1 cellular context compared by ENCODE assay signal in genomic region chr4:100736651-100737450, GRCh38.
TF ChIP-seq lines count a peak whose summit lies in the region.

No MANE protein-coding gene starts in this region.

TF ChIP-seq in SK-N-SH, 30 proteins besides CTCF, POLR2A, EP300 and RAD21 (continued from another document):
- TF ChIP-seq REST (IDR thresholded peaks at IDR 0.05; ENCODE audit: low read depth, low read length) (no peak), POLR2AphosphoS5 (IDR thresholded peaks at IDR 0.05; ENCODE audit: low read depth, low read length) (peak; percentile 86; the same call in 1 of the 2 replicates), USF1 (IDR thresholded peaks at IDR 0.05; ENCODE audit: borderline replicate concordance, low read depth) (no peak), USF2 (IDR thresholded peaks at IDR 0.05; ENCODE audit: borderline replicate concordance, low read depth, low read length) (no peak), EZH2phosphoT487 (IDR thresholded peaks at IDR 0.05; ENCODE audit: borderline replicate concordance, low read depth) (no peak), SMC3 (IDR thresholded peaks at IDR 0.05; ENCODE audit: low read depth, low read length) (no peak), FOSL2 (IDR thresholded peaks at IDR 0.05; ENCODE audit: borderline replicate concordance, low read depth) (peak; percentile 94), RXRA (IDR thresholded peaks at IDR 0.05; ENCODE audit: borderline replicate concordance, low read depth) (peak; percentile 86; the same call in 1 of the 2 replicates), MAX (IDR thresholded peaks at IDR 0.05; ENCODE audit: low read depth) (peak; percentile 67), FOXJ3 (CRISPR knock-in tag; IDR thresholded peaks at IDR 0.05) (no peak)
